Comparison of ENCODE assay signal across 8 cellular contexts in the genomic region with DNA sequence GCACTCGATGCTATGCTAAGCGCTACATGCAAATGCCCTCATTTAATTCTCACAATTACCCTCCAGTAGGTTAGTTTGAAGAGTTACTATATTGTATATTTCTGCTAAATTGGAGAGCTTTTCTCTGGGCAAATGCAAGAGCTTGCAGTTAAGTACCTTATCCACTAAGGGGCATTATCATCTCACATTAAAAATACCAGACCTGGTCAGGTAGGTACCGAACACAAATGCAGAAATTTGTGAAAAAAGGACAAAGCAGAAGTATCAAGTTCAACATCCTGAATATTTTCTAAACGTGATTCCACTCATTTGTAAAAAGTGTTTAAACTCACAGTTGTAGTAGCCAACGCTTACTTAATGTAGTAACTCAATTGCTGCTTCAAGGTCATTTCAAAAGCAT. TPM values are rescaled to one million over a fixed set of nuclear protein-coding genes. Genes with fewer than 3 reads are reported as not detected.
DNase-seq lines count a peak whose midpoint lies in the region; ATAC-seq, FAIRE-seq and TF ChIP-seq lines count a peak whose summit lies in the region.

No MANE protein-coding gene starts in this region.

- H3K9me3 Mint-ChIP-seq in activated naive CD4-positive, alpha-beta T cell treated with anti-CD3 and anti-CD28 coated beads, Interleukin-2, amount 10 ng/mL, durations not matched to agents 7 days and 5 days, result no peaks in the 10 kb centered on the region
- H3K9me3 Mint-ChIP-seq in T-cell, result no peaks in the 10 kb centered on the region

- H3K9ac ChIP-seq in endothelial cell of umbilical vein (replicated peaks; ENCODE audit: extremely low read depth, insufficient read depth, low read length), result no peak overlapping the region

- peak in 1 of 2 donors; percentile 14 for TF ChIP-seq CTCF in endothelial cell of umbilical vein (IDR thresholded peaks at IDR 0.05; ENCODE audit: extremely low read depth in 1 of 2, insufficient read depth in 1 of 2, low read depth in 1 of 2, low read length in 2 of 2)

- POLR2A ChIA-PET in endothelial cell of umbilical vein (lab: Charles Lee), result no interaction called here
- POLR2A ChIA-PET in T-cell (lab: Charles Lee), result no interaction called here

- no peaks in the 10 kb centered on the region for H4K20me1 ChIP-seq in endothelial cell of umbilical vein (replicated peaks; ENCODE audit: control insufficient read depth, extremely low read depth, insufficient read depth, low read length)

- H3K36me3 Mint-ChIP-seq in activated naive CD4-positive, alpha-beta T cell treated with anti-CD3 and anti-CD28 coated beads, Interleukin-2, amount 10 ng/mL, durations not matched to agents 7 days and 5 days, result no peaks in the 10 kb centered on the region
- H3K36me3 Mint-ChIP-seq in T-cell, result no peaks in the 10 kb centered on the region

- DNase-seq in SIG-M5 treated with dmso at 0.1 percent for 504 hours (lab: John Stamatoyannopoulos, UW; ENCODE audit: unreplicated experiment) (peak; percentile 42), SIG-M5 (lab: John Stamatoyannopoulos, UW) (no peak), NOMO-1 treated with DMSO at 0.1 percent for 48 hours (lab: John Stamatoyannopoulos, UW; ENCODE audit: unreplicated experiment) (peak; percentile 58), endothelial cell of umbilical vein (ENCODE audit: low read depth, low spot score) (peak; percentile 30), superior temporal gyrus (ENCODE audit: extremely low spot score) (peak; percentile 64), T-cell (no peak)
- no peak for DNase-seq in activated naive CD4-positive, alpha-beta T cell treated with anti-CD3 and anti-CD28 coated beads, Interleukin-2, amount 10 ng/mL, durations not matched to agents 7 days and 5 days

- H3K79me2 ChIP-seq in endothelial cell of umbilical vein (ENCODE audit: control insufficient read depth, insufficient read depth, low read length), result no peaks in the 10 kb centered on the region

- H3K9me1 ChIP-seq in endothelial cell of umbilical vein (replicated peaks; ENCODE audit: control insufficient read depth, extremely low read depth, insufficient read depth, low read length), result no peaks in the 10 kb centered on the region

- TF ChIP-seq POLR2A in endothelial cell of umbilical vein (IDR thresholded peaks at IDR 0.05; ENCODE audit: low read depth, low read length), result no peak

- H3K27ac Mint-ChIP-seq in activated naive CD4-positive, alpha-beta T cell treated with anti-CD3 and anti-CD28 coated beads, Interleukin-2, amount 10 ng/mL, durations not matched to agents 7 days and 5 days, result no peak overlapping the region
- no peak overlapping the region for H3K27ac Mint-ChIP-seq in T-cell

- FAIRE-seq in endothelial cell of umbilical vein (lab: Jason Lieb, UNC), result peak; percentile 66

- intact Hi-C loops in endothelial cell of umbilical vein (cut with micrococcal nuclease), result loop anchor here (1.0 to 10.0 kb wide), 2 partner anchors 144 to 691 kb away; no protein-coding TSS in a partner anchor

- no peaks in the 10 kb centered on the region for H3K27me3 ChIP-seq in endothelial cell of umbilical vein (ENCODE audit: control insufficient read depth in 2 of 2, insufficient read depth in 2 of 2, low read length in 2 of 2)

- peaks cover 13% of the 10 kb centered on the region for H3K4me1 ChIP-seq in endothelial cell of umbilical vein (ENCODE audit: control insufficient read depth, extremely low read depth, insufficient read depth, low read length)

- H3K4me3 Mint-ChIP-seq in activated naive CD4-positive, alpha-beta T cell treated with anti-CD3 and anti-CD28 coated beads, Interleukin-2, amount 10 ng/mL, durations not matched to agents 7 days and 5 days, result no peak overlapping the region
- no peak overlapping the region for H3K4me3 Mint-ChIP-seq in T-cell

- dilution Hi-C loops in endothelial cell of umbilical vein (cut with MboI; ENCODE audit: extremely low pct_ligation_motif_present, low sequenced_read_pairs), result no loop called here

- ATAC-seq in HG03571 (IDR thresholded peaks at IDR 0.05; ENCODE audit: unreplicated experiment) (no peak), T-cell (replicated peaks in 1 of 4) (no peak)

- H2AFZ ChIP-seq in endothelial cell of umbilical vein (ENCODE audit: low read depth, low read length), result no peak overlapping the region

- H3K4me2 ChIP-seq in endothelial cell of umbilical vein (ENCODE audit: insufficient read depth, low read length), result no peak overlapping the region

- CTCF ChIA-PET in endothelial cell of umbilical vein (lab: Charles Lee), result interaction anchor here (0.6 to 5.1 kb wide), 25 partner anchors 9 to 150 kb away, joined by 3 to 149 read pairs (median 3); no protein-coding TSS in a partner anchor
- CTCF ChIA-PET in activated naive CD4-positive, alpha-beta T cell treated with anti-CD3 and anti-CD28 coated beads, Interleukin-2, amount 10 ng/mL, durations not matched to agents 7 days and 5 days (lab: Charles Lee), result interaction anchor here (0.7 to 5.2 kb wide), 5 partner anchors 9 to 697 kb away, joined by 3 to 109 read pairs (median 5); no protein-coding TSS in a partner anchor
- CTCF ChIA-PET in T-cell (lab: Charles Lee), result interaction anchor here (1.4 to 4.0 kb wide), 3 partner anchors 9 to 144 kb away, joined by 4 to 22 read pairs (median 17); no protein-coding TSS in a partner anchor

- no peak overlapping the region for H3K27ac ChIP-seq in endothelial cell of umbilical vein (ENCODE audit: insufficient read depth, low read depth, low read length)

- peaks cover 20% of the 10 kb centered on the region for H3K27me3 Mint-ChIP-seq in activated naive CD4-positive, alpha-beta T cell treated with anti-CD3 and anti-CD28 coated beads, Interleukin-2, amount 10 ng/mL, durations not matched to agents 7 days and 5 days
- peaks cover 20 to 24% of the 10 kb centered on the region in 2 donors for H3K27me3 Mint-ChIP-seq in T-cell

- peaks cover 8% of the 10 kb centered on the region for H3K4me1 Mint-ChIP-seq in activated naive CD4-positive, alpha-beta T cell treated with anti-CD3 and anti-CD28 coated beads, Interleukin-2, amount 10 ng/mL, durations not matched to agents 7 days and 5 days
- peaks cover under 1 to 8% (median 5%) of the 10 kb centered on the region in 3 donors for H3K4me1 Mint-ChIP-seq in T-cell

- no peaks in the 10 kb centered on the region for H3K9me3 ChIP-seq in endothelial cell of umbilical vein (replicated peaks; ENCODE audit: control insufficient read depth, insufficient read depth, low read length)

- BruUV-seq in endothelial cell of umbilical vein (replicated peaks; lab: Mats Ljungman, UMichigan), result no TSS peak

- H3K4me3 ChIP-seq in endothelial cell of umbilical vein (replicated peaks in 1 of 3; ENCODE audit: insufficient read depth in 1 of 3, low read depth in 1 of 3, low read length in 3 of 3), result no peak overlapping the region

- peaks cover 5 to 13% of the 10 kb centered on the region in 2 experiments for H3K36me3 ChIP-seq in endothelial cell of umbilical vein (ENCODE audit: control insufficient read depth in 2 of 2, extremely low read depth in 1 of 2, insufficient read depth in 2 of 2, low read length in 2 of 2)

TF ChIP-seq in endothelial cell of umbilical vein, 7 proteins besides CTCF, POLR2A, EP300 and RAD21:
- TF ChIP-seq EZH2 (IDR thresholded peaks at IDR 0.05; ENCODE audit: borderline replicate concordance, low read depth, low read length, severe bottlenecking) (no peak), POLR2AphosphoS5 (IDR thresholded peaks at IDR 0.05; ENCODE audit: insufficient read depth, low read depth, low read length) (no peak), MYC (IDR thresholded peaks at IDR 0.05; ENCODE audit: low read depth, low read length) (no peak), FOS (IDR thresholded peaks at IDR 0.05; ENCODE audit: borderline replicate concordance, insufficient read depth, low read length) (no peak), GATA2 (IDR thresholded peaks at IDR 0.05; ENCODE audit: insufficient read depth, insufficient read length, low read depth, low read length) (no peak), JUN (IDR thresholded peaks at IDR 0.05; ENCODE audit: borderline replicate concordance, insufficient read depth, insufficient read length, low read depth) (no peak)
- TF ChIP-seq, protein P1, sequence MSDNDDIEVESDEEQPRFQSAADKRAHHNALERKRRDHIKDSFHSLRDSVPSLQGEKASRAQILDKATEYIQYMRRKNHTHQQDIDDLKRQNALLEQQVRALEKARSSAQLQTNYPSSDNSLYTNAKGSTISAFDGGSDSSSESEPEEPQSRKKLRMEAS (IDR thresholded peaks at IDR 0.05; ENCODE audit: insufficient read depth, insufficient read length), result no peak

RNA-seq across cellular contexts. Expression of a gene that starts 52.2 kb away (rescaled TPM):
- total RNA-seq in endothelial cell of umbilical vein (38.4 and 40.3 TPM in 2 replicates), T-cell (1 to 10 TPM; 1.8 to 3.5 (median 2.8) TPM)
- polyA plus RNA-seq in endothelial cell of umbilical vein, result 7.4 and 9.3 TPM in 2 replicates
- 11.1 and 11.5 TPM in 2 replicates for polyA plus RNA-seq in endothelial cell of umbilical vein (2011; cell fraction: cytosol; rRNA removed)
- polyA plus RNA-seq in endothelial cell of umbilical vein (2011; cell fraction: nucleus; rRNA removed), result 36.8 and 46.0 TPM in 2 replicates
- 24.4 and 24.8 TPM in 2 replicates for polyA plus RNA-seq in endothelial cell of umbilical vein (2012)
- polyA minus RNA-seq in endothelial cell of umbilical vein, result 13.8 and 15.4 TPM in 2 replicates
- not detected for polyA minus RNA-seq in endothelial cell of umbilical vein (2011; cell fraction: cytosol; rRNA and poly(A)+ RNA removed)
- 29.1 and 45.9 TPM in 2 replicates for polyA minus RNA-seq in endothelial cell of umbilical vein (2011; cell fraction: nucleus; rRNA and poly(A)+ RNA removed)

Comparison
In these comparisons a context has a peak if more than half of its experiments do, and no peak if none do; other contexts are left out.
1. DNase-seq: peak in SIG-M5 treated with dmso at 0.1 percent for 504 hours (single experiment), NOMO-1 treated with DMSO at 0.1 percent for 48 hours (single experiment), endothelial cell of umbilical vein (single experiment) and superior temporal gyrus (single experiment); none in SIG-M5 (single experiment), activated naive CD4-positive, alpha-beta T cell treated with anti-CD3 and anti-CD28 coated beads, Interleukin-2, amount 10 ng/mL, durations not matched to agents 7 days and 5 days (single experiment) and T-cell (0 of 34).